7 cellular contexts compared by ENCODE assay signal in the genomic region with DNA sequence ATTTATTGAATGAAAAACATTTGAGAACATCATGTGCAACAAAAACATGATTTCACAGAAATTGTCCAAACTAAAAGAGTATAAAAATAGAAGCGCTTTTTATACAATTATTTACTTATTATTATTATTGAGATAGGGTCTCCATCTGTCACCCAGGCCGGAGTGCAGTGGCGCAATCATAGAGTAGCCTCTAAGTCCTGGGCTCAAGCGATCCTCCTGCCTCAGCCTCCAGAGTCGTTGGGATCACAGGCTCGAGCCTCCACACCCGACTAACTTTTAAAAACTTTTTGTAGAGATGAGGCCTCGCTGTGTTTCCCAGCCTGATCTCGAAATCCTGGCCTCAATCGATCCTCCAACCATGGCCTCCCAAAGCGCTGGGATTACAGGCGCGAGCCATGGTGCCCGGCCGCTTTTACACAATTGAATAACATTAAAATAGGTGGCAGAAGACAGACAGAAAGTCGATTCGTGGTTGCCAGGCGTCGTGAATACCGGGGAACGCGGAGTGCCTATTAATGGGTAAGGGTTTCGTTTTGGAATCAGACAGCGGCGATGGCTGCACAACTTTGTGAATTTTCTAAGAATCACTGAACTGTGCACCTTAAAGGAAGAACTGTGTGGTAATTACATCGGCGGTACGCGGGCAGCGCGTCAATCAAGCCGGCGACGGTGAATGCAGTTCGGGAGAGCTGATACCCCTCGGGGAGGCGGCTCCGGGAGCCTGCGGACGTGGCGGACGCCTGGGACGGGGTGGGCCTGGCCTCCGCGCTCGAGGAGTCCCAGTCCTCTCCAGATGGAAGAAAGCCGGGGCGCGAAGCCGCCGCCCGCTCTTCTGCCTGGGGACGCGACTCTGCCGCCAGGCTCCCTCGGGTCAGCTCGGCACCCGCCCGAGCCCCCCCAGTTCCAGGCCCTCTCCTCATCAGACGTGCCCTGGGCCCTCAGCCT. TPM values are rescaled to one million over a fixed set of nuclear protein-coding genes. Genes with fewer than 3 reads are reported as not detected.
A peak's percentile ranks its signal among the peaks of the same experiment; 100 is the strongest.
DNase-seq lines count a peak whose midpoint lies in the region; ATAC-seq, FAIRE-seq and TF ChIP-seq lines count a peak whose summit lies in the region.

No MANE protein-coding gene starts in this region.

- peak overlapping the region; percentile 79 for H3K27ac ChIP-seq in colonic mucosa

- WGBS in lower leg skin, 2 donors: 10 to 12% methylated on average over 36 to 46 of the region's 60 CpGs

- H3K27me3 ChIP-seq in HAP-1 (ENCODE audit: low read depth) (no peaks in the 10 kb centered on the region), colonic mucosa (no peaks in the 10 kb centered on the region)

- peak overlapping the region; percentile 95 for H3K4me3 Mint-ChIP-seq in WTC11

- H3K9me3 ChIP-seq in HAP-1: no peaks in the 10 kb centered on the region
- H3K9me3 ChIP-seq in colonic mucosa: no peaks in the 10 kb centered on the region

- H3K9ac ChIP-seq in colonic mucosa (ENCODE audit: low read depth in 2 of 2, low read length in 2 of 2): peak overlapping the region; percentile 83 to 96

- ATAC-seq in WTC11: peak; percentile 59

- no peak for DNase-seq in GM12892 (ENCODE audit: insufficient read length)
- peak; percentile 39 to 59 for DNase-seq in HAP-1 (ENCODE audit: low spot score in 2 of 2)
- DNase-seq in LHCN-M2 (ENCODE audit: low read depth): peak; percentile 47
- DNase-seq in WTC11 (ENCODE audit: low spot score): peak; percentile 58
- peak; percentile 56 for DNase-seq in colonic mucosa
- peak; percentile 22 to 92 for DNase-seq in lower leg skin (ENCODE audit: low spot score in 2 of 2)
- peak; percentile 4 for DNase-seq in stimulated activated CD8-positive, alpha-beta memory T cell treated with anti-CD3 and anti-CD28 coated beads, Interleukin-12 subunit alpha, Interleukin-12 subunit beta, amount 100 ng/mL, for 4 hours (ENCODE audit: low read depth)

- H3K4me3 ChIP-seq in HAP-1: peak overlapping the region; percentile 86
- peak overlapping the region; percentile 75 for H3K4me3 ChIP-seq in colonic mucosa
- H3K4me3 ChIP-seq in lower leg skin (ENCODE audit: low read depth, poor library complexity, severe bottlenecking): peak overlapping the region; percentile 90

- H3K36me3 ChIP-seq in HAP-1 (replicated peaks): peaks cover 4% of the 10 kb centered on the region; the same call in 1 of the 2 replicates
- H3K36me3 ChIP-seq in colonic mucosa: no peaks in the 10 kb centered on the region

- intact Hi-C loops in colonic mucosa (cut with DNase I) (no loop called here), lower leg skin (cut with DNase I; ENCODE audit: low total_unique reads) (no loop called here)

- peaks cover 19% of the 10 kb centered on the region for H3K4me1 Mint-ChIP-seq in WTC11

- CTCF ChIA-PET in WTC11 (lab: Charles Lee): interaction anchor here (0.9 to 1.8 kb wide), 5 partner anchors 30 to 184 kb away, joined by 3 to 11 read pairs (median 5); partner anchors contain the start of genes NRSN2 and TRIB3

- POLR2A ChIA-PET in WTC11 (lab: Charles Lee): interaction anchor here (0.6 to 1.0 kb wide), 4 partner anchors 14 to 208 kb away, joined by 4 to 6 read pairs (median 5); no protein-coding TSS in a partner anchor

- H3K36me3 Mint-ChIP-seq in WTC11: no peaks in the 10 kb centered on the region

- H3K4me1 ChIP-seq in HAP-1: peaks cover 22% of the 10 kb centered on the region
- peaks cover 7% of the 10 kb centered on the region for H3K4me1 ChIP-seq in colonic mucosa

- TF ChIP-seq CTCF in WTC11 (IDR thresholded peaks at IDR 0.05) (no peak), colonic mucosa (IDR thresholded peaks at IDR 0.05) (no peak), lower leg skin (IDR thresholded peaks at IDR 0.05) (no peak)

- peak; percentile 46 for FAIRE-seq in GM12892 (lab: Jason Lieb, UNC)

- TF ChIP-seq POLR2A in GM12892 (IDR thresholded peaks at IDR 0.05; ENCODE audit: low read depth, low read length) (no peak), lower leg skin (IDR thresholded peaks at IDR 0.05) (no peak)

- H3K9me3 Mint-ChIP-seq in WTC11: peaks cover 5% of the 10 kb centered on the region

- in situ Hi-C loops in HAP-1 (cut with MboI; ENCODE audit: low sequenced_read_pairs): no loop called here

- H3K27ac Mint-ChIP-seq in WTC11: no peak overlapping the region; the same call in 1 of the 2 replicates

- H3K27me3 Mint-ChIP-seq in WTC11 (ENCODE audit: low read depth): peaks cover 34% of the 10 kb centered on the region

TF ChIP-seq in WTC11, 78 proteins besides CTCF, POLR2A, EP300 and RAD21:
- no peak for TF ChIP-seq GABPB1 (CRISPR knock-in tag; IDR thresholded peaks at IDR 0.05)
- TF ChIP-seq SMAD3 (CRISPR knock-in tag; IDR thresholded peaks at IDR 0.05; ENCODE audit: borderline replicate concordance): no peak
- no peak for TF ChIP-seq CREM (CRISPR knock-in tag; IDR thresholded peaks at IDR 0.05)
- peak; percentile 31; the same call in 1 of the 2 replicates for TF ChIP-seq MAX (CRISPR knock-in tag; IDR thresholded peaks at IDR 0.05)
- TF ChIP-seq GTF2I (CRISPR knock-in tag; conservative IDR thresholded peaks at IDR 0.05): 0 out of 2 replicates have a peak, but pooled peaks have one; percentile 40
- TF ChIP-seq, protein P1, sequence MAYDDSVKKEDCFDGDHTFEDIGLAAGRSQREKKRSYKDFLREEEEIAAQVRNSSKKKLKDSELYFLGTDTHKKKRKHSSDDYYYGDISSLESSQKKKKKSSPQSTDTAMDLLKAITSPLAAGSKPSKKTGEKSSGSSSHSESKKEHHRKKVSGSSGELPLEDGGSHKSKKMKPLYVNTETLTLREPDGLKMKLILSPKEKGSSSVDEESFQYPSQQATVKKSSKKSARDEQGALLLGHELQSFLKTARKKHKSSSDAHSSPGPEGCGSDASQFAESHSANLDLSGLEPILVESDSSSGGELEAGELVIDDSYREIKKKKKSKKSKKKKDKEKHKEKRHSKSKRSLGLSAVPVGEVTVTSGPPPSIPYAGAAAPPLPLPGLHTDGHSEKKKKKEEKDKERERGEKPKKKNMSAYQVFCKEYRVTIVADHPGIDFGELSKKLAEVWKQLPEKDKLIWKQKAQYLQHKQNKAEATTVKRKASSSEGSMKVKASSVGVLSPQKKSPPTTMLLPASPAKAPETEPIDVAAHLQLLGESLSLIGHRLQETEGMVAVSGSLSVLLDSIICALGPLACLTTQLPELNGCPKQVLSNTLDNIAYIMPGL (CRISPR knock-in tag; IDR thresholded peaks at IDR 0.05): 0 out of 2 replicates have a peak, but pooled peaks have one; percentile 17
- TF ChIP-seq SOX15 (CRISPR knock-in tag; IDR thresholded peaks at IDR 0.05): no peak

RNA-seq across cellular contexts. Expression of gene TBC1D20, which starts 0.8 kb away (rescaled TPM):
- 9.1 TPM for polyA plus RNA-seq in GM12892 (2012; ENCODE audit: missing spikeins)
- total RNA-seq in LHCN-M2 (2014; rRNA removed): 30.0 and 34.6 TPM in 2 replicates
- 26.7 TPM for polyA plus RNA-seq in LHCN-M2 (2012)
- total RNA-seq in WTC11 (2021): 14.6 to 15.6 TPM (median 15.4 TPM) in 3 replicates
- total RNA-seq in colonic mucosa: 10 to 100 TPM; 25.4 to 31.9 TPM
- 10 to 100 TPM; 36.5 to 44.8 (median 42.5) TPM for total RNA-seq in lower leg skin

RNA-seq across cellular contexts. Expression of gene RBCK1, which starts 53.4 kb away (rescaled TPM):
- 64.6 TPM for polyA plus RNA-seq in GM12892 (2012; ENCODE audit: missing spikeins)
- total RNA-seq in LHCN-M2 (2014; rRNA removed) (80.2 and 91.0 TPM in 2 replicates), WTC11 (2021) (65.0 to 75.2 TPM (median 69.5 TPM) in 3 replicates), colonic mucosa (100 to 1,000 TPM; 134 to 169 TPM), lower leg skin (10 to 100 TPM; 65.2 to 90.1 (median 77.1) TPM)
- 75.5 TPM for polyA plus RNA-seq in LHCN-M2 (2012)
